17 cellular contexts compared by ENCODE assay signal in the genomic region with DNA sequence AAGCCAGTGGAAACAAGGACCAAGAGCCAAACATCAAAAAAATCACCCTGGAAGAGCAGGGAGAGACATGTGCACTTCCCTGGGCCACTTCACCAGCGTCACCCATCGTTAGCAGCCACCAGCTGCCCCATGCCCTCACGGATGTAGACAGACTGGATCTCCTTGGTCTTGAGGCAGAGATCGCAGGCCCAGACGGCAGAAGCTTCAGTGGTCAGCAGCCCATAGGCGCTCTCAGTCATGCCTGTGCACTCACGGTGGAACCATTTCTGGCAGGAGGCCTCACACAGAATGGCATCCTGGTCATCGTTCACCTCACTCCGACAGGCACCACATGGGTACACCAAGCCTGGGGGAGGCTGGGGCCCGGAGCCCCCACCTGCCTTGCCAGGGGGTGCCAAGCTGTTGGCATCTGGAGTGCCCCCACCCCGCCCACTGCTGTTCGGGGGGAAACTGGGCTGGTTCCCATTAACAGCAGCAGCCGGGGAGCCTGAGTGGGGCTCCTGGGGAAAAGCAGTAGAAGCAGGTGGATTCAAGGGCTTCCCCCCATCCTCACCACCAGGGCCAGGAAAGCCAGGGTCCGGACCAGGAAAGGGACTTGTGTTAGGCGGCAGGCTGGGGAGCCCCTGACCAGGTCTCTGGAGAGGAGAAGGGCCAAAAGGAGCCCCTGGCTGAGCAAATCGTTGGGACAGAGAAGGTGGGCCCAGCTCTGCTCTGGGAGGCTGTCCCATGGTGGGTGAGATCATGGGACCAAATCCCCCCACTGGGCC. TPM values are rescaled to one million over a fixed set of nuclear protein-coding genes. Genes with fewer than 3 reads are reported as not detected.
DNase-seq lines count a peak whose midpoint lies in the region; ATAC-seq and TF ChIP-seq lines count a peak whose summit lies in the region.
"Had no signal": no experiment of that assay in that cellular context is flagged by ENCODE, and none has a peak within 500 bp of the region (broad histone marks: within the 10 kb centered on the region; RNA-seq: fewer than 3 reads in every experiment).

No MANE protein-coding gene starts in this region.

- TF ChIP-seq CTCF in OCI-LY7 (conservative IDR thresholded peaks at IDR 0.05; ENCODE audit: low read length) (no peak), osteoblast (IDR thresholded peaks at IDR 0.05; ENCODE audit: extremely low read depth, low read depth, low read length) (no peak), WERI-Rb-1 (IDR thresholded peaks at IDR 0.05; ENCODE audit: low read depth, low read length) (no peak)

- H3K36me3 Mint-ChIP-seq in activated CD4-positive, alpha-beta T cell treated with anti-CD3 and anti-CD28 coated beads for 36 hours (ENCODE audit: low read depth): peaks cover 23% of the 10 kb centered on the region

- H2AFZ ChIP-seq in OCI-LY7 (ENCODE audit: low read length) (no peak overlapping the region), osteoblast (ENCODE audit: low read length) (no peak overlapping the region)

- CTCF ChIA-PET in activated CD4-positive, alpha-beta T cell treated with anti-CD3 and anti-CD28 coated beads for 36 hours (lab: Charles Lee): interaction anchor here (0.7 to 2.4 kb wide), 3 partner anchors 22 to 58 kb away, joined by 3 to 15 read pairs (median 8); no protein-coding TSS in a partner anchor
- CTCF ChIA-PET in OCI-LY7 (lab: Charles Lee; ENCODE audit: unreplicated experiment): no interaction called here

- no peak overlapping the region for H3K4me3 Mint-ChIP-seq in activated CD4-positive, alpha-beta T cell treated with anti-CD3 and anti-CD28 coated beads for 36 hours

- POLR2A ChIA-PET in activated CD4-positive, alpha-beta T cell treated with anti-CD3 and anti-CD28 coated beads for 36 hours (lab: Charles Lee): no interaction called here
- POLR2A ChIA-PET in OCI-LY7 (lab: Charles Lee): interaction anchor here (1.5 kb wide), 1 partner anchor 15 kb away, joined by 6 read pairs; no protein-coding TSS in a partner anchor

- H3K4me1 Mint-ChIP-seq in activated CD4-positive, alpha-beta T cell treated with anti-CD3 and anti-CD28 coated beads for 36 hours: peaks cover 70% of the 10 kb centered on the region

- H3K9me3 Mint-ChIP-seq in activated CD4-positive, alpha-beta T cell treated with anti-CD3 and anti-CD28 coated beads for 36 hours (ENCODE audit: low read depth): no peaks in the 10 kb centered on the region

- H3K27ac Mint-ChIP-seq in activated CD4-positive, alpha-beta T cell treated with anti-CD3 and anti-CD28 coated beads for 36 hours: peak overlapping the region; percentile 47

- H3K4me2 ChIP-seq in OCI-LY7 (ENCODE audit: low read length): peak overlapping the region; percentile 1; the same call in 1 of the 2 replicates
- no peak overlapping the region for H3K4me2 ChIP-seq in osteoblast (ENCODE audit: insufficient read depth, low read length)

- H3K27ac ChIP-seq in OCI-LY7 (ENCODE audit: low read depth, low read length, poor library complexity, severe bottlenecking) (peak overlapping the region; percentile 5), osteoblast (ENCODE audit: low read depth, low read length) (no peak overlapping the region), WERI-Rb-1 (no peak overlapping the region)
- H3K27ac ChIP-seq in effector memory CD4-positive, alpha-beta T cell (ENCODE audit: insufficient read depth, low read length, poor library complexity, severe bottlenecking): peak overlapping the region; percentile 20
- H3K27ac ChIP-seq: left ventricle myocardium inferior had no signal

- ATAC-seq in activated CD4-positive, alpha-beta T cell treated with anti-CD3 and anti-CD28 coated beads for 36 hours: no peak
- no peak for ATAC-seq in GM18861 (IDR thresholded peaks at IDR 0.05; ENCODE audit: unreplicated experiment)

- 0 out of 2 replicates have a peak, but pooled peaks cover 4% of the 10 kb centered on the region for H4K20me1 ChIP-seq in OCI-LY7 (ENCODE audit: insufficient read depth, low read length)
- H4K20me1 ChIP-seq in osteoblast (ENCODE audit: insufficient read depth, low read length): peaks cover 5% of the 10 kb centered on the region

- peaks cover 55% of the 10 kb centered on the region for H3K4me1 ChIP-seq in OCI-LY7 (ENCODE audit: insufficient read depth, low read length, poor library complexity, severe bottlenecking)
- H3K4me1 ChIP-seq in effector memory CD4-positive, alpha-beta T cell (ENCODE audit: control insufficient read depth, insufficient read depth, low read length, poor library complexity, severe bottlenecking): peaks cover 39% of the 10 kb centered on the region
- H3K4me1 ChIP-seq in osteoblast (ENCODE audit: insufficient read depth, low read length): peaks cover 41% of the 10 kb centered on the region

- no peak overlapping the region for H3K4me3 ChIP-seq in OCI-LY7 (ENCODE audit: low read depth, low read length, poor library complexity, severe bottlenecking)
- H3K4me3 ChIP-seq in effector memory CD4-positive, alpha-beta T cell (ENCODE audit: insufficient read depth, low read depth, low read length, poor library complexity, severe bottlenecking): no peak overlapping the region
- H3K4me3 ChIP-seq in osteoblast (ENCODE audit: insufficient read depth, low read length): no peak overlapping the region
- H3K4me3 ChIP-seq in WERI-Rb-1 (ENCODE audit: low read depth, low read length): no peak overlapping the region
- H3K4me3 ChIP-seq: left ventricle myocardium inferior had no signal

- H3K9me3 ChIP-seq in OCI-LY7 (ENCODE audit: low read length) (no peaks in the 10 kb centered on the region), osteoblast (ENCODE audit: low read depth, low read length) (no peaks in the 10 kb centered on the region), WERI-Rb-1 (ENCODE audit: severe bottlenecking) (no peaks in the 10 kb centered on the region)
- no peaks in the 10 kb centered on the region for H3K9me3 ChIP-seq in effector memory CD4-positive, alpha-beta T cell (ENCODE audit: control insufficient read depth, low read length)
- H3K9me3 ChIP-seq: left ventricle myocardium inferior had no signal

- peaks cover 47% of the 10 kb centered on the region for H3K36me3 ChIP-seq in OCI-LY7 (ENCODE audit: insufficient read depth, low read length)
- H3K36me3 ChIP-seq in effector memory CD4-positive, alpha-beta T cell (ENCODE audit: control insufficient read depth, insufficient read depth, low read length): peaks cover 27% of the 10 kb centered on the region
- peaks cover 31% of the 10 kb centered on the region for H3K36me3 ChIP-seq in osteoblast (ENCODE audit: insufficient read depth, low read length)
- peaks cover 44% of the 10 kb centered on the region for H3K36me3 ChIP-seq in WERI-Rb-1

- H3K27me3 Mint-ChIP-seq in activated CD4-positive, alpha-beta T cell treated with anti-CD3 and anti-CD28 coated beads for 36 hours: no peaks in the 10 kb centered on the region

- no peaks in the 10 kb centered on the region for H3K27me3 ChIP-seq in effector memory CD4-positive, alpha-beta T cell (replicated peaks; ENCODE audit: control insufficient read depth, insufficient read depth, low read length, poor library complexity, severe bottlenecking)
- no peaks in the 10 kb centered on the region for H3K27me3 ChIP-seq in osteoblast (ENCODE audit: insufficient read depth, low read length)
- H3K27me3 ChIP-seq in WERI-Rb-1 (ENCODE audit: insufficient read depth, low read depth, severe bottlenecking): no peaks in the 10 kb centered on the region

- intact Hi-C loops in activated CD4-positive, alpha-beta T cell treated with anti-CD3 and anti-CD28 coated beads for 36 hours (cut with DNase I, micrococcal nuclease): loop anchor here in 1 of 2 experiments (5.0 kb wide), 2 partner anchors 178 to 402 kb away; partner anchors contain the start of genes SLC50A1 and UBE2Q1
- intact Hi-C loops in OCI-LY7 (cut with micrococcal nuclease; ENCODE audit: unreplicated experiment): no loop called here

- H3K9me2 ChIP-seq in OCI-LY7 (ENCODE audit: insufficient read depth, low read length): no peaks in the 10 kb centered on the region

- peaks cover 30% of the 10 kb centered on the region for H3K79me2 ChIP-seq in OCI-LY7 (ENCODE audit: insufficient read depth, low read depth, low read length)
- H3K79me2 ChIP-seq in osteoblast (ENCODE audit: insufficient read depth, low read length): peaks cover 17% of the 10 kb centered on the region

- BruUV-seq in OCI-LY7 (replicated peaks; lab: Mats Ljungman, UMichigan): no TSS peak

- DNase-seq in activated CD4-positive, alpha-beta T cell treated with anti-CD3 and anti-CD28 coated beads for 36 hours: no peak
- DNase-seq in activated CD4-positive, alpha-beta T cell treated with anti-CD3 and anti-CD28 coated beads for 48 hours: no peak
- no peak for DNase-seq in OCI-LY7 (ENCODE audit: low spot score)
- no peak for DNase-seq in effector memory CD4-positive, alpha-beta T cell
- peak; percentile 56 for DNase-seq in osteoblast (ENCODE audit: insufficient read length, low spot score, missing footprints)
- DNase-seq in CD1c-positive myeloid dendritic cell (ENCODE audit: extremely low spot score): no peak
- no peak for DNase-seq in WERI-Rb-1
- DNase-seq: activated CD8-positive, alpha-beta memory T cell treated with anti-CD3 and anti-CD28 coated beads for 24 hours; amygdala; dermis blood vessel endothelial cell; left ventricle myocardium inferior; MM.1S; NCI-H2029 treated with DMSO at 0.1 percent for 48 hours; NCI-H69; RPMI8226; T-helper 9 cell had no signal

RNA-seq across cellular contexts. Expression of gene PYGO2, which starts 2.7 kb away (rescaled TPM):
- total RNA-seq in activated CD4-positive, alpha-beta T cell treated with anti-CD3 and anti-CD28 coated beads for 36 hours: 10 to 100 TPM; 24.5 to 25.6 TPM
- total RNA-seq in OCI-LY7 (2014; rRNA removed; shearing (Covaris generic)): 36.5 and 44.3 TPM in 2 replicates
- 47.3 and 53.1 TPM in 2 replicates for total RNA-seq in OCI-LY7 (2022)
- 12.1 and 18.5 TPM in 2 replicates for total RNA-seq in osteoblast

RNA-seq across cellular contexts. Expression of gene PBXIP1, which starts 3.0 kb away (rescaled TPM):
- total RNA-seq in activated CD4-positive, alpha-beta T cell treated with anti-CD3 and anti-CD28 coated beads for 36 hours: 10 to 100 TPM; 22.6 to 28.1 TPM
- 23.8 and 26.6 TPM in 2 replicates for total RNA-seq in OCI-LY7 (2014; rRNA removed; shearing (Covaris generic))
- total RNA-seq in OCI-LY7 (2022) (37.7 and 39.8 TPM in 2 replicates), osteoblast (90.1 and 92.8 TPM in 2 replicates)

RNA-seq across cellular contexts. Expression of gene SHC1, which starts 11.7 kb away (rescaled TPM):
- total RNA-seq in activated CD4-positive, alpha-beta T cell treated with anti-CD3 and anti-CD28 coated beads for 36 hours: 10 to 100 TPM; 45.9 to 65.7 TPM
- 31.4 and 37.6 TPM in 2 replicates for total RNA-seq in OCI-LY7 (2014; rRNA removed; shearing (Covaris generic))
- total RNA-seq in OCI-LY7 (2022) (77.4 and 84.0 TPM in 2 replicates), osteoblast (230 and 239 TPM in 2 replicates)

RNA-seq across cellular contexts. Expression of gene CKS1B, which starts 15.6 kb away (rescaled TPM):
- 100 to 1,000 TPM; 190 to 196 TPM for total RNA-seq in activated CD4-positive, alpha-beta T cell treated with anti-CD3 and anti-CD28 coated beads for 36 hours
- 149 and 204 TPM in 2 replicates for total RNA-seq in OCI-LY7 (2014; rRNA removed; shearing (Covaris generic))
- total RNA-seq in OCI-LY7 (2022): 230 and 260 TPM in 2 replicates
- 23.2 and 23.3 TPM in 2 replicates for total RNA-seq in osteoblast

RNA-seq across cellular contexts. Expression of gene PMVK, which starts 22.3 kb away (rescaled TPM):
- 10 to 100 TPM; 17.0 to 36.9 TPM for total RNA-seq in activated CD4-positive, alpha-beta T cell treated with anti-CD3 and anti-CD28 coated beads for 36 hours
- total RNA-seq in OCI-LY7 (2014; rRNA removed; shearing (Covaris generic)): 16.3 and 19.1 TPM in 2 replicates
- 45.9 and 54.0 TPM in 2 replicates for total RNA-seq in OCI-LY7 (2022)
- total RNA-seq in osteoblast: 6.2 and 6.5 TPM in 2 replicates

Comparison
In these comparisons a context has a peak if more than half of its experiments do, and no peak if none do; other contexts are left out.
1. H3K27ac ChIP-seq: peak in OCI-LY7 (single experiment) and effector memory CD4-positive, alpha-beta T cell (single experiment); none in osteoblast (single experiment) and WERI-Rb-1 (single experiment).